10 cellular contexts compared by ENCODE assay signal in genomic region chr6:99348220-99348822, GRCh38. TPM values are rescaled to one million over a fixed set of nuclear protein-coding genes. Genes with fewer than 3 reads are reported as not detected.
A peak's percentile ranks its signal among the peaks of the same experiment; 100 is the strongest.
DNase-seq lines count a peak whose midpoint lies in the region; ATAC-seq and TF ChIP-seq lines count a peak whose summit lies in the region.
"Had no signal": no experiment of that assay in that cellular context is flagged by ENCODE, and none has a peak within 500 bp of the region (broad histone marks: within the 10 kb centered on the region; RNA-seq: fewer than 3 reads in every experiment).

No MANE protein-coding gene starts in this region.

- H3K27ac ChIP-seq in smooth muscle cell (ENCODE audit: low read depth) = no peak overlapping the region

- no peaks in the 10 kb centered on the region for H3K79me2 ChIP-seq in smooth muscle cell (ENCODE audit: low read depth)

- no peaks in the 10 kb centered on the region for H4K20me1 ChIP-seq in smooth muscle cell (ENCODE audit: low read depth)

- H3K27me3 ChIP-seq in smooth muscle cell (ENCODE audit: low read depth) = no peaks in the 10 kb centered on the region
- H3K27me3 ChIP-seq: body of pancreas had no signal

- H3K36me3 ChIP-seq in smooth muscle cell (ENCODE audit: low read depth) = no peaks in the 10 kb centered on the region

- no peak for ATAC-seq in GM18520 (IDR thresholded peaks at IDR 0.05; ENCODE audit: unreplicated experiment)

- peak overlapping the region; percentile 49 to 61 for H3K4me3 ChIP-seq in foreskin fibroblast (ENCODE audit: low read depth in 1 of 2, low read length in 2 of 2)
- H3K4me3 ChIP-seq in smooth muscle cell = peak overlapping the region; percentile 80
- H3K4me3 ChIP-seq: body of pancreas had no signal

- H3K4me1 ChIP-seq in smooth muscle cell (ENCODE audit: low read depth) = peaks cover 22% of the 10 kb centered on the region

- no peak for TF ChIP-seq CTCF in foreskin fibroblast (IDR thresholded peaks at IDR 0.05; ENCODE audit: low read depth, low read length)
- TF ChIP-seq CTCF in smooth muscle cell (IDR thresholded peaks at IDR 0.05; ENCODE audit: borderline replicate concordance, insufficient read depth, poor library complexity, severe bottlenecking) = no peak

- peak overlapping the region; percentile 97 for H3K4me2 ChIP-seq in smooth muscle cell

- H3F3A ChIP-seq in smooth muscle cell (ENCODE audit: low read depth) = no peaks in the 10 kb centered on the region

- DNase-seq in NCI-H510A treated with DMSO at 0.1 percent for 48 hours (lab: John Stamatoyannopoulos, UW) (peak; percentile 12), NCI-H510A (lab: John Stamatoyannopoulos, UW) (no peak), SK-N-DZ (ENCODE audit: low spot score) (peak; percentile 44), foreskin fibroblast (no peak), smooth muscle cell (lab: John Stamatoyannopoulos, UW; ENCODE audit: unreplicated experiment) (no peak), NOMO-1 treated with dmso at 0.1 percent for 144 hours (lab: John Stamatoyannopoulos, UW; ENCODE audit: unreplicated experiment) (no peak), AML-193 (lab: John Stamatoyannopoulos, UW) (no peak)
- DNase-seq: HCEC 1CT had no signal

- H3K9ac ChIP-seq in smooth muscle cell (ENCODE audit: low read depth) = no peak overlapping the region

- no peaks in the 10 kb centered on the region for H3K9me3 ChIP-seq in smooth muscle cell (replicated peaks; ENCODE audit: low read depth)
- H3K9me3 ChIP-seq: body of pancreas had no signal

- no peak overlapping the region for H2AFZ ChIP-seq in smooth muscle cell (ENCODE audit: low read depth)

- 63% methylated on average over 11 of the region's 11 CpGs for WGBS in smooth muscle cell (ENCODE audit: low lambda C conversion rate)

RNA-seq across cellular contexts. Expression of gene FAXC, which starts 1.2 kb away (rescaled TPM):
- 47.7 and 49.8 TPM in 2 replicates for polyA plus RNA-seq in SK-N-DZ (2014; cell fraction: cytosol; rRNA removed)
- 37.5 and 38.1 TPM in 2 replicates for polyA plus RNA-seq in SK-N-DZ (2014; cell fraction: nucleus; rRNA removed)
- total RNA-seq in smooth muscle cell = 1.6 and 4.5 TPM in 2 replicates
- 6.8 and 7.4 TPM in 2 replicates for polyA plus RNA-seq in smooth muscle cell

RNA-seq across cellular contexts. Expression of gene COQ3, which starts 45.7 kb away (rescaled TPM):
- 18.8 and 23.1 TPM in 2 replicates for polyA plus RNA-seq in SK-N-DZ (2014; cell fraction: cytosol; rRNA removed)
- 9.9 and 19.2 TPM in 2 replicates for polyA plus RNA-seq in SK-N-DZ (2014; cell fraction: nucleus; rRNA removed)
- 5.0 and 6.2 TPM in 2 replicates for total RNA-seq in smooth muscle cell
- polyA plus RNA-seq in smooth muscle cell = 11.7 and 12.2 TPM in 2 replicates

Comparison
In these comparisons a context has a peak if more than half of its experiments do, and no peak if none do; other contexts are left out.
1. DNase-seq: peak in NCI-H510A treated with DMSO at 0.1 percent for 48 hours (single experiment) and SK-N-DZ (single experiment); none in NCI-H510A (single experiment), foreskin fibroblast (0 of 2), smooth muscle cell (single experiment), NOMO-1 treated with dmso at 0.1 percent for 144 hours (single experiment) and AML-193 (0 of 2).